ENCODE assay signal across 1 cellular context in the genomic region with DNA sequence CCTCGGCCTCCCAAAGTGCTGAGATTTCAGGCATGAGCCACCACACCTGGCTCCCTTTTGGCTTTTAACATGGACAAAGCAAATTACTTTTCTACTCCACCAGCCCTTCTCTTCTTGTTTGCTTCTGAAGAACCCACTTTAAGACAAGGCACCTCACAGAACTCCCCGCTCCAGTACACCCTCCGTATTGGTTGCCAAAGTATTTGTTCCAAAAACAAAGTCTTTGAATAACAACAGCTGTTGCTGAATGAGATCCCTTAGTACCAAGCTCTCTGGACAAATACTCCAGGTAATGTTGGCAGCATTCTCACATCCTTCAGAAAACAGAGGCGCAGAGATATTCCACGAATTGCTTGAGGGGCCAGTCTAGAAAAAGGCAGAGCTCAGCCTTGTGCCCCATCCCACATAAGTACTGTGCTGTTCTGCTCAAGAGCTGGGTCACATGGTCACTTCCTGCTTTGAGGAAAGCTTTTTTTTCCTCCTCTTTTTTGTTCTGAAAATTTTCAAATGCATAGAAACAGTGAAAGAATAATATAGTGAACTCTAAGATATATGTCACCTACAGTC.
TF ChIP-seq lines count a peak whose summit lies in the region.

No MANE protein-coding gene starts in this region.

TF ChIP-seq in GM23338, 12 proteins besides CTCF, POLR2A, EP300 and RAD21 (continued from another document):
- TF ChIP-seq, protein P1, sequence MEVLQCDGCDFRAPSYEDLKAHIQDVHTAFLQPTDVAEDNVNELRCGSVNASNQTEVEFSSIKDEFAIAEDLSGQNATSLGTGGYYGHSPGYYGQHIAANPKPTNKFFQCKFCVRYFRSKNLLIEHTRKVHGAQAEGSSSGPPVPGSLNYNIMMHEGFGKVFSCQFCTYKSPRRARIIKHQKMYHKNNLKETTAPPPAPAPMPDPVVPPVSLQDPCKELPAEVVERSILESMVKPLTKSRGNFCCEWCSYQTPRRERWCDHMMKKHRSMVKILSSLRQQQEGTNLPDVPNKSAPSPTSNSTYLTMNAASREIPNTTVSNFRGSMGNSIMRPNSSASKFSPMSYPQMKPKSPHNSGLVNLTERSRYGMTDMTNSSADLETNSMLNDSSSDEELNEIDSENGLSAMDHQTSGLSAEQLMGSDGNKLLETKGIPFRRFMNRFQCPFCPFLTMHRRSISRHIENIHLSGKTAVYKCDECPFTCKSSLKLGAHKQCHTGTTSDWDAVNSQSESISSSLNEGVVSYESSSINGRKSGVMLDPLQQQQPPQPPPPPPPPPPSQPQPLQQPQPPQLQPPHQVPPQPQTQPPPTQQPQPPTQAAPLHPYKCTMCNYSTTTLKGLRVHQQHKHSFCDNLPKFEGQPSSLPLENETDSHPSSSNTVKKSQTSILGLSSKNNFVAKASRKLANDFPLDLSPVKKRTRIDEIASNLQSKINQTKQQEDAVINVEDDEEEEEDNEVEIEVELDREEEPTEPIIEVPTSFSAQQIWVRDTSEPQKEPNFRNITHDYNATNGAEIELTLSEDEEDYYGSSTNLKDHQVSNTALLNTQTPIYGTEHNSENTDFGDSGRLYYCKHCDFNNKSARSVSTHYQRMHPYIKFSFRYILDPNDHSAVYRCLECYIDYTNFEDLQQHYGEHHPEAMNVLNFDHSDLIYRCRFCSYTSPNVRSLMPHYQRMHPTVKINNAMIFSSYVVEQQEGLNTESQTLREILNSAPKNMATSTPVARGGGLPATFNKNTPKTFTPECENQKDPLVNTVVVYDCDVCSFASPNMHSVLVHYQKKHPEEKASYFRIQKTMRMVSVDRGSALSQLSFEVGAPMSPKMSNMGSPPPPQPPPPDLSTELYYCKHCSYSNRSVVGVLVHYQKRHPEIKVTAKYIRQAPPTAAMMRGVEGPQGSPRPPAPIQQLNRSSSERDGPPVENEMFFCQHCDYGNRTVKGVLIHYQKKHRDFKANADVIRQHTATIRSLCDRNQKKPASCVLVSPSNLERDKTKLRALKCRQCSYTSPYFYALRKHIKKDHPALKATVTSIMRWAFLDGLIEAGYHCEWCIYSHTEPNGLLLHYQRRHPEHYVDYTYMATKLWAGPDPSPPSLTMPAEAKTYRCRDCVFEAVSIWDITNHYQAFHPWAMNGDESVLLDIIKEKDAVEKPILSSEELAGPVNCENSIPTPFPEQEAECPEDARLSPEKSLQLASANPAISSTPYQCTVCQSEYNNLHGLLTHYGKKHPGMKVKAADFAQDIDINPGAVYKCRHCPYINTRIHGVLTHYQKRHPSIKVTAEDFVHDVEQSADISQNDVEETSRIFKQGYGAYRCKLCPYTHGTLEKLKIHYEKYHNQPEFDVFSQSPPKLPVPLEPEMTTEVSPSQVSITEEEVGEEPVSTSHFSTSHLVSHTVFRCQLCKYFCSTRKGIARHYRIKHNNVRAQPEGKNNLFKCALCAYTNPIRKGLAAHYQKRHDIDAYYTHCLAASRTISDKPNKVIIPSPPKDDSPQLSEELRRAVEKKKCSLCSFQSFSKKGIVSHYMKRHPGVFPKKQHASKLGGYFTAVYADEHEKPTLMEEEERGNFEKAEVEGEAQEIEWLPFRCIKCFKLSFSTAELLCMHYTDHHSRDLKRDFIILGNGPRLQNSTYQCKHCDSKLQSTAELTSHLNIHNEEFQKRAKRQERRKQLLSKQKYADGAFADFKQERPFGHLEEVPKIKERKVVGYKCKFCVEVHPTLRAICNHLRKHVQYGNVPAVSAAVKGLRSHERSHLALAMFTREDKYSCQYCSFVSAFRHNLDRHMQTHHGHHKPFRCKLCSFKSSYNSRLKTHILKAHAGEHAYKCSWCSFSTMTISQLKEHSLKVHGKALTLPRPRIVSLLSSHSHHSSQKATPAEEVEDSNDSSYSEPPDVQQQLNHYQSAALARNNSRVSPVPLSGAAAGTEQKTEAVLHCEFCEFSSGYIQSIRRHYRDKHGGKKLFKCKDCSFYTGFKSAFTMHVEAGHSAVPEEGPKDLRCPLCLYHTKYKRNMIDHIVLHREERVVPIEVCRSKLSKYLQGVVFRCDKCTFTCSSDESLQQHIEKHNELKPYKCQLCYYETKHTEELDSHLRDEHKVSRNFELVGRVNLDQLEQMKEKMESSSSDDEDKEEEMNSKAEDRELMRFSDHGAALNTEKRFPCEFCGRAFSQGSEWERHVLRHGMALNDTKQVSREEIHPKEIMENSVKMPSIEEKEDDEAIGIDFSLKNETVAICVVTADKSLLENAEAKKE (CRISPR knock-in tag; IDR thresholded peaks at IDR 0.05): no peak
- TF ChIP-seq ZNF331 (CRISPR knock-in tag; IDR thresholded peaks at IDR 0.05; ENCODE audit: low read depth) (no peak), NANOG (IDR thresholded peaks at IDR 0.05; ENCODE audit: borderline replicate concordance) (no peak), ZNF114 (CRISPR knock-in tag; IDR thresholded peaks at IDR 0.05) (no peak), CREB1 (CRISPR knock-in tag; IDR thresholded peaks at IDR 0.05; ENCODE audit: low read depth) (no peak), ETS1 (IDR thresholded peaks at IDR 0.05) (no peak), EZH2phosphoT487 (IDR thresholded peaks at IDR 0.05; ENCODE audit: unreplicated experiment) (no peak), EZH2 (IDR thresholded peaks at IDR 0.05; ENCODE audit: low read depth, unreplicated experiment) (no peak)
